In the genomic region with DNA sequence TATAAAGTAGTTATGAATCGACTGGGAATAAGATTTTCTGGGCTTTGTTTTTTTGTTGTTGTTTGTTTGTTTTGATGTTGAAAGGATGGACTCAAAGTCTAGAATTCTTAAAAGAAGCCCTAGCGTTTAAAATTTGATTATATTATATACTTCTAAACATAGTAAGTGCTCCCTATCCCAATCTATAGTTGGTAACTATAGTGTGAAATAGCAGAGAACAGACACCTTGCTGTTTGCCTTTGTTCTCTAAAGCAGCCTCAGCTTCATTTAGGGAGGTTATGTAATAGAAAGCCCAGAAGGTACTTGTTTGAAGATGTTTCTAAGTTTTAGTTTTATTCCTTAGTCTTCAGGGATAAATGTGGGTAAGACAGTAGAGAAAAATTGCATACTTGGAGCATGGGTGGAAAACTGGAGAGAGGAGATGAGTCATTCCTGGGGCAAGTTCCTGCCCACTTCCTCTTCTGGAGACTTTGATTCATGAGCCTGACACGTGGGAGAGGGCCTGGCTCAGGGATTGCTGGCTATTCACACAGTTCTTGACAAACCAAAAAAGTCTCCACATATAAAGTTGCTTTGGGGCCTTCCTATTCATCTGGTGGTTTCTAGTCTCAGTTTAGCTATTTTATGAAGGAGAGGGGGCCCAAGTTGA, we compare ENCODE assay signal across 9 cellular contexts.
A peak's percentile ranks its signal among the peaks of the same experiment; 100 is the strongest.
DNase-seq lines count a peak whose midpoint lies in the region; ATAC-seq and TF ChIP-seq lines count a peak whose summit lies in the region.
"Had no signal": no experiment of that assay in that cellular context is flagged by ENCODE, and none has a peak within 500 bp of the region (broad histone marks: within the 10 kb centered on the region; RNA-seq: fewer than 3 reads in every experiment).

No MANE protein-coding gene starts in this region.

- no peak overlapping the region for H3K4me3 Mint-ChIP-seq in activated CD4-positive, alpha-beta T cell treated with anti-CD3 and anti-CD28 coated beads for 36 hours
- no peak overlapping the region for H3K4me3 Mint-ChIP-seq in nephron

- DNase-seq in activated CD4-positive, alpha-beta T cell treated with anti-CD3 and anti-CD28 coated beads for 36 hours, result peak; percentile 39
- DNase-seq in activated CD4-positive, alpha-beta T cell treated with anti-CD3 and anti-CD28 coated beads for 4 hours, result no peak
- DNase-seq in RKO (ENCODE audit: low spot score) (peak; percentile 96), esophagus muscularis mucosa (ENCODE audit: extremely low spot score) (peak; percentile 92), NCI-H526 treated with DMSO at 0.1 percent for 48 hours (lab: John Stamatoyannopoulos, UW) (no peak)
- no peak for DNase-seq in activated CD8-positive, alpha-beta memory T cell treated with anti-CD3 and anti-CD28 coated beads, Interleukin-2, amount 50 U/mL, for 4 hours

- no peaks in the 10 kb centered on the region for H3K36me3 ChIP-seq in esophagus muscularis mucosa

- no peaks in the 10 kb centered on the region for H3K9me3 ChIP-seq in esophagus muscularis mucosa

- no peak overlapping the region for H3K27ac Mint-ChIP-seq in activated CD4-positive, alpha-beta T cell treated with anti-CD3 and anti-CD28 coated beads for 36 hours
- H3K27ac Mint-ChIP-seq in nephron, result peak overlapping the region; percentile 56 to 87 (median 71)

- no peak overlapping the region for H3K4me3 ChIP-seq in esophagus muscularis mucosa

- TF ChIP-seq EP300 in esophagus muscularis mucosa (IDR thresholded peaks at IDR 0.05), result no peak

- peaks cover 3% of the 10 kb centered on the region for H3K36me3 Mint-ChIP-seq in activated CD4-positive, alpha-beta T cell treated with anti-CD3 and anti-CD28 coated beads for 36 hours (ENCODE audit: low read depth)
- peaks cover 12% of the 10 kb centered on the region for H3K36me3 Mint-ChIP-seq in nephron (ENCODE audit: low read depth)

- peaks cover 14 to 18% (median 15%) of the 10 kb centered on the region in 4 donors for H3K4me1 ChIP-seq in esophagus muscularis mucosa

- H3K27me3 Mint-ChIP-seq in activated CD4-positive, alpha-beta T cell treated with anti-CD3 and anti-CD28 coated beads for 36 hours, result peaks cover 2% of the 10 kb centered on the region
- H3K27me3 Mint-ChIP-seq in nephron (ENCODE audit: low read depth), result no peaks in the 10 kb centered on the region

- 46% methylated on average over 3 of the region's 3 CpGs for WGBS in esophagus muscularis mucosa

- CTCF ChIA-PET in activated CD4-positive, alpha-beta T cell treated with anti-CD3 and anti-CD28 coated beads for 36 hours (lab: Charles Lee), result interaction anchor here (1.0 kb wide), 1 partner anchor 212 kb away, joined by 3 read pairs; no protein-coding TSS in a partner anchor

- ATAC-seq in activated CD4-positive, alpha-beta T cell treated with anti-CD3 and anti-CD28 coated beads for 36 hours, result peak; percentile 65
- peak; percentile 85 for ATAC-seq in HG02981 (IDR thresholded peaks at IDR 0.05; ENCODE audit: unreplicated experiment)

- no peak for TF ChIP-seq POLR2A in esophagus muscularis mucosa (IDR thresholded peaks at IDR 0.05; ENCODE audit: low read depth)

- no peaks in the 10 kb centered on the region for H3K27me3 ChIP-seq in esophagus muscularis mucosa

- peaks cover 5% of the 10 kb centered on the region for H3K4me1 Mint-ChIP-seq in activated CD4-positive, alpha-beta T cell treated with anti-CD3 and anti-CD28 coated beads for 36 hours
- H3K4me1 Mint-ChIP-seq in nephron, result peaks cover 30% of the 10 kb centered on the region

- no peak overlapping the region for H3K27ac ChIP-seq in esophagus muscularis mucosa (replicated peaks in 1 of 4)
- H3K27ac ChIP-seq: C4-2B had no signal

- intact Hi-C loops in activated CD4-positive, alpha-beta T cell treated with anti-CD3 and anti-CD28 coated beads for 36 hours (cut with DNase I, micrococcal nuclease), result loop anchor here in 1 of 2 experiments (5.0 kb wide), 1 partner anchor 325 kb away; no protein-coding TSS in a partner anchor
- intact Hi-C loops in esophagus muscularis mucosa (cut with DNase I), result no loop called here

- TF ChIP-seq CTCF in esophagus muscularis mucosa (IDR thresholded peaks at IDR 0.05) (no peak), nephron (IDR thresholded peaks at IDR 0.05; ENCODE audit: unreplicated experiment in 3 of 3) (no peak)

- POLR2A ChIA-PET in activated CD4-positive, alpha-beta T cell treated with anti-CD3 and anti-CD28 coated beads for 36 hours (lab: Charles Lee), result no interaction called here

- no peaks in the 10 kb centered on the region for H3K9me3 Mint-ChIP-seq in activated CD4-positive, alpha-beta T cell treated with anti-CD3 and anti-CD28 coated beads for 36 hours (ENCODE audit: low read depth)
- H3K9me3 Mint-ChIP-seq in nephron, result no peaks in the 10 kb centered on the region

Comparison
In these comparisons a context has a peak if more than half of its experiments do, and no peak if none do; other contexts are left out.
1. DNase-seq: peak in activated CD4-positive, alpha-beta T cell treated with anti-CD3 and anti-CD28 coated beads for 36 hours (single experiment), RKO (single experiment) and esophagus muscularis mucosa (single experiment); none in activated CD4-positive, alpha-beta T cell treated with anti-CD3 and anti-CD28 coated beads for 4 hours (0 of 2), activated CD8-positive, alpha-beta memory T cell treated with anti-CD3 and anti-CD28 coated beads, Interleukin-2, amount 50 U/mL, for 4 hours (single experiment) and NCI-H526 treated with DMSO at 0.1 percent for 48 hours (single experiment).